9 cellular contexts compared by ENCODE assay signal in genomic region chr7:129189661-129190310, GRCh38. TPM values are rescaled to one million over a fixed set of nuclear protein-coding genes. Genes with fewer than 3 reads are reported as not detected.
DNase-seq lines count a peak whose midpoint lies in the region; ATAC-seq, FAIRE-seq and TF ChIP-seq lines count a peak whose summit lies in the region.
"Had no signal": no experiment of that assay in that cellular context is flagged by ENCODE, and none has a peak within 500 bp of the region (broad histone marks: within the 10 kb centered on the region; RNA-seq: fewer than 3 reads in every experiment).

No MANE protein-coding gene starts in this region.

- peak overlapping the region; percentile 38 for H3K4me3 Mint-ChIP-seq in HFFc6
- H3K4me3 Mint-ChIP-seq in chondrocyte (ENCODE audit: unreplicated experiment) = peak overlapping the region; percentile 93
- peak overlapping the region; percentile 71 to 94 (median 85) for H3K4me3 Mint-ChIP-seq in naive B cell

- no peak for TF ChIP-seq EP300 in A549 (IDR thresholded peaks at IDR 0.05)

- no peak for DNase-seq in A549 (ENCODE audit: low read depth in 1 of 2, low spot score in 1 of 2)
- no peak for DNase-seq in HFFc6
- DNase-seq in chondrocyte (ENCODE audit: low spot score) = no peak
- no peak for DNase-seq in naive B cell
- DNase-seq in SKM-1 treated with dmso at 0.1 percent for 144 hours (lab: John Stamatoyannopoulos, UW; ENCODE audit: unreplicated experiment) = no peak
- no peak for DNase-seq in DMS53 treated with DMSO at 0.1 percent for 48 hours (lab: John Stamatoyannopoulos, UW; ENCODE audit: unreplicated experiment)
- no peak for DNase-seq in urothelium cell line (ENCODE audit: low spot score)
- no peak for DNase-seq in amniotic stem cell (lab: John Stamatoyannopoulos, UW)
- DNase-seq: SIG-M5 had no signal

- H3K4me1 ChIP-seq in A549 = peaks cover 12% of the 10 kb centered on the region

- TF ChIP-seq CTCF in A549 (IDR thresholded peaks at IDR 0.05) (no peak), HFFc6 (IDR thresholded peaks at IDR 0.05) (no peak), chondrocyte (IDR thresholded peaks at IDR 0.05) (no peak)

- H3K27ac ChIP-seq in A549 = peak overlapping the region; percentile 88 to 97; a peak in 5 of 6 replicates

- no peaks in the 10 kb centered on the region for H3K9me3 ChIP-seq in A549

- no peaks in the 10 kb centered on the region for H3K4me1 Mint-ChIP-seq in HFFc6 (ENCODE audit: low read depth)
- H3K4me1 Mint-ChIP-seq in chondrocyte (ENCODE audit: low read depth) = peaks cover 22% of the 10 kb centered on the region
- H3K4me1 Mint-ChIP-seq in naive B cell = peaks cover 20 to 28% (median 20%) of the 10 kb centered on the region in 3 donors

- peak overlapping the region; percentile 89 for H3K4me2 ChIP-seq in A549

- TF ChIP-seq RAD21 in A549 (conservative IDR thresholded peaks at IDR 0.05 in 1 of 2, IDR thresholded peaks at IDR 0.05 in 1 of 2) = no peak

- WGBS in A549 (ENCODE audit: missing lambda C conversion rate) = 74% methylated on average over 13 of the region's 13 CpGs

- peaks cover 57% of the 10 kb centered on the region for H3K27me3 Mint-ChIP-seq in HFFc6 (ENCODE audit: insufficient read depth)
- no peaks in the 10 kb centered on the region for H3K27me3 Mint-ChIP-seq in chondrocyte (ENCODE audit: low read depth)
- peaks cover 21 to 35% (median 34%) of the 10 kb centered on the region in 3 donors for H3K27me3 Mint-ChIP-seq in naive B cell

- ATAC-seq in A549 (no peak), naive B cell (ENCODE audit: low read depth in 2 of 2) (no peak)

- no peak overlapping the region for H3K27ac Mint-ChIP-seq in HFFc6
- peak overlapping the region; percentile 47 for H3K27ac Mint-ChIP-seq in chondrocyte (ENCODE audit: unreplicated experiment)
- H3K27ac Mint-ChIP-seq in naive B cell = peak overlapping the region in 3 of 6 donors; percentile 75 to 86 (median 83)

- no peak for FAIRE-seq in A549 (lab: Jason Lieb, UNC)
- FAIRE-seq in urothelium cell line (lab: Jason Lieb, UNC) = no peak

- POLR2A ChIA-PET in A549 (lab: Yijun Ruan, JAX) = interaction anchor here (2.0 kb wide), 1 partner anchor 26 kb away, joined by 6 read pairs; no protein-coding TSS in a partner anchor

- H3K4me3 ChIP-seq in A549 = peak overlapping the region; percentile 87

- TF ChIP-seq POLR2A in A549 (IDR thresholded peaks at IDR 0.05; ENCODE audit: low read length) = no peak

- CTCF ChIA-PET in A549 (lab: Yijun Ruan, JAX) = interaction anchor here (1.0 to 2.6 kb wide), 3 partner anchors 26 to 135 kb away, joined by 3 to 12 read pairs (median 4); partner anchors contain the start of gene TNPO3

- H3K9me3 Mint-ChIP-seq in HFFc6 (no peaks in the 10 kb centered on the region), chondrocyte (ENCODE audit: low read depth) (no peaks in the 10 kb centered on the region), naive B cell (no peaks in the 10 kb centered on the region)

- H3K36me3 Mint-ChIP-seq in HFFc6 (ENCODE audit: low read depth) (no peaks in the 10 kb centered on the region), chondrocyte (ENCODE audit: low read depth) (peaks cover 5% of the 10 kb centered on the region), naive B cell (no peaks in the 10 kb centered on the region)

TF ChIP-seq in A549, 52 proteins besides CTCF, POLR2A, EP300 and RAD21 (continues in another document):
- TF ChIP-seq USF2 (IDR thresholded peaks at IDR 0.05) (no peak), FOSL2 (IDR thresholded peaks at IDR 0.05) (no peak), FOSL2 (CRISPR knock-in tag; IDR thresholded peaks at IDR 0.05) (no peak), E2F6 (IDR thresholded peaks at IDR 0.05; ENCODE audit: borderline replicate concordance, low read depth) (no peak), CHD2 (IDR thresholded peaks at IDR 0.05; ENCODE audit: low read length, partially characterized antibody) (no peak), HOXB5 (CRISPR knock-in tag; IDR thresholded peaks at IDR 0.05) (no peak), ZFP36 (IDR thresholded peaks at IDR 0.05; ENCODE audit: borderline replicate concordance, partially characterized antibody) (no peak), PHF8 (IDR thresholded peaks at IDR 0.05; ENCODE audit: borderline replicate concordance, low read depth) (no peak), NPAS2 (CRISPR knock-in tag; IDR thresholded peaks at IDR 0.05; ENCODE audit: borderline replicate concordance) (no peak), REST (IDR thresholded peaks at IDR 0.05) (no peak), BHLHE40 (IDR thresholded peaks at IDR 0.05; ENCODE audit: low read depth, low read length) (no peak), HDAC2 (IDR thresholded peaks at IDR 0.05) (no peak), JUNB (IDR thresholded peaks at IDR 0.05) (no peak)

RNA-seq across cellular contexts. Expression of gene SMO, which starts 1.4 kb away (rescaled TPM):
- polyA plus RNA-seq in A549 (2011; rRNA removed) (11.8 and 16.2 TPM in 2 replicates), A549 (2017; fragmentation: RNase III; extraction: RNeasy Plus Mini Kit Qiagen cat#74134 plus additional on column Dnase treatment) (14.2 to 18.3 TPM (median 15.7 TPM) in 3 replicates), naive B cell (ENCODE audit: low read depth in 6 of 6) (under 1 TPM in 1 of 6 donors, not detected in 5; 0.14 TPM)
- polyA plus RNA-seq in A549 (2012; cell fraction: cytosol; rRNA removed) = 20.0 and 27.9 TPM in 2 replicates
- polyA plus RNA-seq in A549 (2012; cell fraction: nucleus; rRNA removed) = 48.2 and 50.7 TPM in 2 replicates
- polyA minus RNA-seq in A549 (2011; rRNA and poly(A)+ RNA removed) = 56.6 and 59.9 TPM in 2 replicates
- under 1 TPM; 0.09 to 0.57 (median 0.17) TPM for total RNA-seq in HFFc6 (2021; fragmentation: NEBNext Ultra II Directional; extraction: Animal tissue kit (Norgen Biotek cat#: 25700))
- total RNA-seq in chondrocyte = 34.3 to 40.2 TPM (median 37.4 TPM) in 3 replicates

RNA-seq across cellular contexts. Expression of gene AHCYL2, which starts 35.0 kb away (rescaled TPM):
- 25.7 and 25.9 TPM in 2 replicates for polyA plus RNA-seq in A549 (2011; rRNA removed)
- 5.3 and 5.6 TPM in 2 replicates for polyA plus RNA-seq in A549 (2012; cell fraction: cytosol; rRNA removed)
- polyA plus RNA-seq in A549 (2012; cell fraction: nucleus; rRNA removed) = 6.9 and 9.9 TPM in 2 replicates
- 9.1 to 10.8 TPM (median 9.9 TPM) in 3 replicates for polyA plus RNA-seq in A549 (2017; fragmentation: RNase III; extraction: RNeasy Plus Mini Kit Qiagen cat#74134 plus additional on column Dnase treatment)
- polyA minus RNA-seq in A549 (2011; rRNA and poly(A)+ RNA removed) = 20.0 and 28.2 TPM in 2 replicates
- total RNA-seq in HFFc6 (2021; fragmentation: NEBNext Ultra II Directional; extraction: Animal tissue kit (Norgen Biotek cat#: 25700)) = 10 to 100 TPM in 1 of 6 experiments, 1 to 10 TPM in 5; 6.8 to 12.4 (median 8.8) TPM
- 11.0 to 15.4 TPM (median 14.9 TPM) in 3 replicates for total RNA-seq in chondrocyte
- polyA plus RNA-seq in naive B cell (ENCODE audit: low read depth in 6 of 6) = 1 to 10 TPM; 3.6 to 9.9 (median 5.3) TPM

RNA-seq across cellular contexts. Expression of gene TSPAN33, which starts 45.3 kb away (rescaled TPM):
- polyA plus RNA-seq in A549 (2011; rRNA removed) (9.1 and 12.3 TPM in 2 replicates), A549 (2017; fragmentation: RNase III; extraction: RNeasy Plus Mini Kit Qiagen cat#74134 plus additional on column Dnase treatment) (4.9 to 5.3 TPM (median 5.0 TPM) in 3 replicates), naive B cell (ENCODE audit: low read depth in 6 of 6) (100 to 1,000 TPM in 5 of 6 donors, 10 to 100 TPM in 1; 92.8 to 171 (median 136) TPM)
- 7.9 and 9.7 TPM in 2 replicates for polyA plus RNA-seq in A549 (2012; cell fraction: cytosol; rRNA removed)
- 5.5 and 6.7 TPM in 2 replicates for polyA plus RNA-seq in A549 (2012; cell fraction: nucleus; rRNA removed)
- polyA minus RNA-seq in A549 (2011; rRNA and poly(A)+ RNA removed) = 17.1 and 21.8 TPM in 2 replicates
- total RNA-seq in HFFc6 (2021; fragmentation: NEBNext Ultra II Directional; extraction: Animal tissue kit (Norgen Biotek cat#: 25700)) = under 1 TPM in 5 of 6 experiments, not detected in 1; 0.12 to 0.30 (median 0.19) TPM
- 1.7 to 5.7 TPM (median 4.2 TPM) in 3 replicates for total RNA-seq in chondrocyte

Comparison
In these comparisons a context has a peak if more than half of its experiments do, and no peak if none do; other contexts are left out.
1. H3K4me3 Mint-ChIP-seq: peak in every context shown above with its lines; median percentile 93 in chondrocyte; 85 in naive B cell; 38 in HFFc6.
2. RNA of gene SMO, which starts 1.4 kb away (total RNA-seq): 34.3 to 40.2 TPM in chondrocyte; 0.09 to 0.57 TPM in HFFc6; every median in the first group is over 10 times any median in the second.